ENCODE assay signal across 15 cellular contexts in the genomic region with DNA sequence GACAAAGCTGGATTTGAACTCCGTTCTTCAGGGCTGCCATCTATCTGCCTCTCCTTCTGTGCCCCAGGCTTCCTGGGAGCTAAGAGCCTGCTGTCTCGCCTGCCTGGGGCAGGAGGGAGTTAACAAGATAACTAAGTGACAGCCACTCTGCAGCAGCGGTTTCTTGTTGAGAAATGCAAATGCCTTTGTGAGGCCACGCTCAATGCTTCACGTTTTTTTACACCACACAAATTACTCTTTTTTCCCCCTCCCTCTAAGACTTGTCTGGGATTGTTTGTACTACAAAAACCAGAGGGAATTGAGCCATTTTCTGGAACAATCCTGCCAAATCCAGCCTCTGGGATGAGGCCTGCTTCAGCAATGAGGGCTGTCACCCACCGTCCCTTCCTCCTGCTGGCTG.
DNase-seq lines count a peak whose midpoint lies in the region; ATAC-seq, FAIRE-seq and TF ChIP-seq lines count a peak whose summit lies in the region.
"Had no signal": no experiment of that assay in that cellular context is flagged by ENCODE, and none has a peak within 500 bp of the region (broad histone marks: within the 10 kb centered on the region; RNA-seq: fewer than 3 reads in every experiment).

No MANE protein-coding gene starts in this region.

- CTCF ChIA-PET in HCT116 (lab: Charles Lee) = interaction anchor here (1.0 kb wide), 1 partner anchor 701 kb away, joined by 3 read pairs; no protein-coding TSS in a partner anchor
- CTCF ChIA-PET in mammary epithelial cell (lab: Charles Lee; ENCODE audit: low non-redundant PET) = interaction anchor here (0.6 kb wide), 1 partner anchor 83 kb away, joined by 3 read pairs; no protein-coding TSS in a partner anchor
- CTCF ChIA-PET in GM10248 (lab: Yijun Ruan, JAX) = no interaction called here

- intact Hi-C loops in HCT116 (cut with micrococcal nuclease) = no loop called here
- intact Hi-C loops in mammary epithelial cell (cut with micrococcal nuclease) = no loop called here
- intact Hi-C loops in kidney (cut with DNase I) = no loop called here
- intact Hi-C loops in posterior vena cava (cut with DNase I) = no loop called here

- H3K9me3 ChIP-seq in HCT116 (ENCODE audit: control insufficient read depth in 1 of 2, insufficient read depth in 1 of 2, low read depth in 1 of 2, low read length in 2 of 2) (no peaks in the 10 kb centered on the region), mammary epithelial cell (replicated peaks; ENCODE audit: insufficient read depth, low read length) (no peaks in the 10 kb centered on the region), kidney (ENCODE audit: control insufficient read depth in 1 of 2, low read length in 2 of 2) (peaks cover 0 to 5% of the 10 kb centered on the region in 2 donors)
- H3K9me3 ChIP-seq: HAP-1, stomach had no signal

- no peak for TF ChIP-seq POLR2A in HCT116 (IDR thresholded peaks at IDR 0.05; ENCODE audit: borderline replicate concordance, extremely low read depth, insufficient read depth, insufficient read length)

- RAD21 ChIA-PET in HCT116 (lab: Charles Lee; ENCODE audit: low non-redundant PET in 1 of 2, low total read pairs in 2 of 2, uncharacterized antibody in 2 of 2, unreplicated experiment in 2 of 2) = no interaction called here

- 16% methylated on average over 6 of the region's 6 CpGs for WGBS in mammary epithelial cell (ENCODE audit: low coverage, missing lambda C conversion rate)

- no peak for TF ChIP-seq RAD21 in HCT116 (IDR thresholded peaks at IDR 0.05; ENCODE audit: low read depth)

- H3K27ac ChIP-seq in ACC112 (ENCODE audit: low read depth, low read length) = peak overlapping the region; percentile 99
- H3K27ac ChIP-seq in HCT116 (ENCODE audit: low read depth, low read length) = no peak overlapping the region
- H3K27ac ChIP-seq in mammary epithelial cell (ENCODE audit: insufficient read depth, low read depth, low read length) = peak overlapping the region; percentile 44
- no peak overlapping the region for H3K27ac ChIP-seq in kidney (ENCODE audit: low read depth in 2 of 2, low read length in 2 of 2)
- H3K27ac ChIP-seq: C4-2B had no signal

- dilution Hi-C loops in mammary epithelial cell (cut with HindIII; ENCODE audit: low sequenced_read_pairs) = no loop called here

- H3K4me3 ChIP-seq in ACC112 (ENCODE audit: low read depth, low read length) (peak overlapping the region; percentile 45; the same call in 1 of the 2 replicates), HCT116 (replicated peaks in 1 of 2; ENCODE audit: low read depth in 1 of 2, low read length in 2 of 2) (no peak overlapping the region), mammary epithelial cell (replicated peaks in 1 of 3; ENCODE audit: insufficient read depth in 1 of 3, low read depth in 2 of 3, low read length in 3 of 3) (no peak overlapping the region), kidney (ENCODE audit: low read length in 2 of 2) (no peak overlapping the region)
- H3K4me3 ChIP-seq: HAP-1, stomach had no signal

- no peaks in the 10 kb centered on the region for H3K79me2 ChIP-seq in ACC112 (ENCODE audit: control insufficient read depth, insufficient read depth, low read length, unreplicated experiment)
- H3K79me2 ChIP-seq in HCT116 (ENCODE audit: insufficient read depth, low read length) = no peaks in the 10 kb centered on the region
- no peaks in the 10 kb centered on the region for H3K79me2 ChIP-seq in mammary epithelial cell (ENCODE audit: insufficient read depth, low read length)

- no peaks in the 10 kb centered on the region for H3K9me2 ChIP-seq in HCT116 (ENCODE audit: insufficient read depth)

- FAIRE-seq in kidney (lab: Jason Lieb, UNC) = no peak

- H3K27me3 ChIP-seq in ACC112 (ENCODE audit: insufficient read depth, low read length) = no peaks in the 10 kb centered on the region
- H3K27me3 ChIP-seq in HCT116 (ENCODE audit: insufficient read depth, low read length) = no peaks in the 10 kb centered on the region
- H3K27me3 ChIP-seq in mammary epithelial cell (ENCODE audit: insufficient read depth, low read length) = no peaks in the 10 kb centered on the region
- H3K27me3 ChIP-seq: stomach had no signal

- POLR2A ChIA-PET in HCT116 (lab: Charles Lee) = no interaction called here
- POLR2A ChIA-PET in GM10248 (lab: Yijun Ruan, JAX) = no interaction called here

- TF ChIP-seq CTCF in HCT116 (IDR thresholded peaks at IDR 0.05 in 2 of 3, conservative IDR thresholded peaks at IDR 0.05 in 1 of 3; ENCODE audit: borderline replicate concordance in 1 of 3, insufficient read depth in 1 of 3, low read depth in 2 of 3, low read length in 2 of 3) = no peak
- TF ChIP-seq CTCF in mammary epithelial cell (conservative IDR thresholded peaks at IDR 0.05 in 1 of 2, IDR thresholded peaks at IDR 0.05 in 1 of 2; ENCODE audit: extremely low read depth in 1 of 2, insufficient read depth in 1 of 2, low read depth in 1 of 2, low read length in 2 of 2) = no peak
- TF ChIP-seq CTCF in kidney (IDR thresholded peaks at IDR 0.05; ENCODE audit: borderline replicate concordance, extremely low read depth, insufficient read depth) = no peak
- TF ChIP-seq CTCF in GM10248 (IDR thresholded peaks at IDR 0.05; ENCODE audit: control extremely low read depth, extremely low read depth, low read depth, missing control alignments) = no peak

- in situ Hi-C loops in mammary epithelial cell (cut with MboI; ENCODE audit: low sequenced_read_pairs in 2 of 2) = no loop called here

- ATAC-seq in HCT116 (peak; percentile 14; the same call in 1 of the 2 replicates), GM21825 (IDR thresholded peaks at IDR 0.05; ENCODE audit: unreplicated experiment) (no peak), GM18868 (IDR thresholded peaks at IDR 0.05; ENCODE audit: unreplicated experiment) (no peak)

- no peak for DNase-seq in HCT116 (ENCODE audit: low read depth, low spot score)
- peak; percentile 22 for DNase-seq in mammary epithelial cell
- peak; percentile 65 for DNase-seq in kidney
- DNase-seq in posterior vena cava (ENCODE audit: low spot score) = no peak
- DNase-seq in GM10248 (ENCODE audit: extremely low spot score) = no peak
- DNase-seq: activated CD4-positive, alpha-beta T cell treated with anti-CD3 and anti-CD28 coated beads for 48 hours; activated gamma-delta T cell; Karpas-422; stimulated activated CD4-positive, alpha-beta T cell treated with anti-CD3 and anti-CD28 coated beads, Interleukin-4, amount 100 ng/mL, for 24 hours; stomach had no signal

- no peaks in the 10 kb centered on the region for H3K36me3 ChIP-seq in ACC112 (ENCODE audit: insufficient read depth, low read length)
- no peaks in the 10 kb centered on the region for H3K36me3 ChIP-seq in HCT116 (ENCODE audit: control insufficient read depth in 1 of 2, insufficient read depth in 2 of 2, low read length in 2 of 2)
- no peaks in the 10 kb centered on the region for H3K36me3 ChIP-seq in mammary epithelial cell (ENCODE audit: insufficient read depth, low read length)
- no peaks in the 10 kb centered on the region for H3K36me3 ChIP-seq in kidney (ENCODE audit: control insufficient read depth in 1 of 2, insufficient read depth in 2 of 2, low read length in 2 of 2)
- H3K36me3 ChIP-seq: HAP-1, stomach had no signal

- BruUV-seq in HCT116 (replicated peaks; lab: Mats Ljungman, UMichigan) (no TSS peak), mammary epithelial cell (replicated peaks; lab: Mats Ljungman, UMichigan) (no TSS peak)

- no peak overlapping the region for H3K9ac ChIP-seq in HCT116 (ENCODE audit: low read length)
- no peak overlapping the region for H3K9ac ChIP-seq in mammary epithelial cell (ENCODE audit: insufficient read depth, low read length)
- no peak overlapping the region for H3K9ac ChIP-seq in kidney (ENCODE audit: low read length in 2 of 2)

- H3K4me2 ChIP-seq in HCT116 (ENCODE audit: low read length) (peak overlapping the region; percentile 25), mammary epithelial cell (ENCODE audit: insufficient read depth, low read depth, low read length) (no peak overlapping the region)

- H2AFZ ChIP-seq in ACC112 (ENCODE audit: low read length, unreplicated experiment) (no peak overlapping the region), HCT116 (ENCODE audit: low read depth, low read length, poor library complexity, severe bottlenecking) (no peak overlapping the region), mammary epithelial cell (ENCODE audit: low read depth, low read length) (peak overlapping the region; percentile 15)

- H4K20me1 ChIP-seq in HCT116 (ENCODE audit: insufficient read depth) = no peaks in the 10 kb centered on the region
- no peaks in the 10 kb centered on the region for H4K20me1 ChIP-seq in mammary epithelial cell (ENCODE audit: insufficient read depth, low read length)

- H3K4me1 ChIP-seq in ACC112 (ENCODE audit: control insufficient read depth, insufficient read depth, low read length, unreplicated experiment) (peaks cover 60% of the 10 kb centered on the region), HCT116 (ENCODE audit: control insufficient read depth in 1 of 2, insufficient read depth in 2 of 2, low read length in 2 of 2) (peaks cover 0 to 24% of the 10 kb centered on the region in 2 experiments; a peak in 2 of 4 replicates), mammary epithelial cell (ENCODE audit: insufficient read depth, low read length) (peaks cover 32% of the 10 kb centered on the region), kidney (ENCODE audit: control insufficient read depth in 1 of 2, insufficient read depth in 1 of 2, low read depth in 1 of 2, low read length in 2 of 2) (no peaks in the 10 kb centered on the region)
- H3K4me1 ChIP-seq: HAP-1 had no signal

TF ChIP-seq in HCT116, 20 proteins besides CTCF, POLR2A, EP300 and RAD21 (continues in another document):
- TF ChIP-seq CBX3 (IDR thresholded peaks at IDR 0.05; ENCODE audit: low read depth) (no peak), ZNF274 (IDR thresholded peaks at IDR 0.05; ENCODE audit: low read depth, low read length) (no peak), YY1 (IDR thresholded peaks at IDR 0.05; ENCODE audit: extremely low read depth, insufficient replicate concordance, low read depth, low read length) (no peak), CEBPB (IDR thresholded peaks at IDR 0.05; ENCODE audit: low read depth) (no peak), JUND (IDR thresholded peaks at IDR 0.05) (no peak)
- TF ChIP-seq, protein P1, sequence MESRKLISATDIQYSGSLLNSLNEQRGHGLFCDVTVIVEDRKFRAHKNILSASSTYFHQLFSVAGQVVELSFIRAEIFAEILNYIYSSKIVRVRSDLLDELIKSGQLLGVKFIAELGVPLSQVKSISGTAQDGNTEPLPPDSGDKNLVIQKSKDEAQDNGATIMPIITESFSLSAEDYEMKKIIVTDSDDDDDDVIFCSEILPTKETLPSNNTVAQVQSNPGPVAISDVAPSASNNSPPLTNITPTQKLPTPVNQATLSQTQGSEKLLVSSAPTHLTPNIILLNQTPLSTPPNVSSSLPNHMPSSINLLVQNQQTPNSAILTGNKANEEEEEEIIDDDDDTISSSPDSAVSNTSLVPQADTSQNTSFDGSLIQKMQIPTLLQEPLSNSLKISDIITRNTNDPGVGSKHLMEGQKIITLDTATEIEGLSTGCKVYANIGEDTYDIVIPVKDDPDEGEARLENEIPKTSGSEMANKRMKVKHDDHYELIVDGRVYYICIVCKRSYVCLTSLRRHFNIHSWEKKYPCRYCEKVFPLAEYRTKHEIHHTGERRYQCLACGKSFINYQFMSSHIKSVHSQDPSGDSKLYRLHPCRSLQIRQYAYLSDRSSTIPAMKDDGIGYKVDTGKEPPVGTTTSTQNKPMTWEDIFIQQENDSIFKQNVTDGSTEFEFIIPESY (IDR thresholded peaks at IDR 0.05; ENCODE audit: extremely low read depth, insufficient replicate concordance, low read length) = no peak

Comparison
In these comparisons a context has a peak if more than half of its experiments do, and no peak if none do; other contexts are left out.
1. H3K27ac ChIP-seq: peak in ACC112 (single experiment) and mammary epithelial cell (single experiment); none in HCT116 (single experiment) and kidney (0 of 2).
2. DNase-seq: peak in mammary epithelial cell (single experiment) and kidney (single experiment); none in HCT116 (single experiment), posterior vena cava (single experiment) and GM10248 (single experiment).